ENCODE assay signal across 8 cellular contexts in the genomic region with DNA sequence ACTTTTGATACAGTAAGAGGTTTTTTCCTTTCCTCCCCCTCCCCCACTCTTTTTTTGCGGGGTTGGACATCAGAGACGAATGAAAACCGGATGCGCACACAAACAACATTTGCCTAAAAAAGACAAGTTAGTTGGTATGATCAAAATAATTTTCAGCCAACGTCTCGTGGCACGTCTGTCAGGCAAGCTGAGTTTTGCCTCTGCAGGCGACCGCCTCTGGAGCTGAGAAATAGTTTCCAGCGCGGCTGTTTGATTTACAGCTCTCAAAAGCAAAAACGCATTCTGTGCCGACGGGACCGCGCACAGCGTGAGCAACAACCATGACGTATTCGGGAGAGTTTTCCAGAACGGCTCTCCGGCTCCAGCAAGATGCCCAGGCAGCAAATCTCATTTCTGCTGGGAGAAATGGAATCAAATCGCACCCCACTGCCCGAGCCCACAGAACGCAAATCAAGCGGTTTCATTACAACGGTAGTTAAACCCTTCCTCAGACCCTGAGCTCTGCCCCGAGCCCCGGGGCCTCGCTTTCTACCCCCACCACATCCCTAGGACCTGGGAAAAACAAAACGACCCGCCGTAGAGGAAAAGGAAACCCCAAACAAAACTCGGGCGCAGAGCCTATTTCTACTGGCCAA. TPM values are rescaled to one million over a fixed set of nuclear protein-coding genes. Genes with fewer than 3 reads are reported as not detected.
DNase-seq lines count a peak whose midpoint lies in the region; ATAC-seq, FAIRE-seq and TF ChIP-seq lines count a peak whose summit lies in the region.

No MANE protein-coding gene starts in this region.

- H3K9me3 ChIP-seq in OCI-LY3 (ENCODE audit: insufficient read depth, low read length): no peaks in the 10 kb centered on the region
- no peaks in the 10 kb centered on the region for H3K9me3 ChIP-seq in pancreas
- H3K9me3 ChIP-seq in tibial nerve: no peaks in the 10 kb centered on the region

- no peaks in the 10 kb centered on the region for H4K20me1 ChIP-seq in OCI-LY3 (ENCODE audit: insufficient read depth, low read length)

- H3K27me3 ChIP-seq in OCI-LY3 (ENCODE audit: low read depth, low read length) (no peaks in the 10 kb centered on the region), pancreas (no peaks in the 10 kb centered on the region), tibial nerve (no peaks in the 10 kb centered on the region)

- peak in 1 of 2 donors; percentile 6 for TF ChIP-seq EP300 in tibial nerve (IDR thresholded peaks at IDR 0.05)

- intact Hi-C loops in Right ventricle myocardium inferior (cut with DNase I) (loop anchor here (1.0 to 5.0 kb wide), 4 partner anchors 14 to 375 kb away; no protein-coding TSS in a partner anchor), pancreas (cut with DNase I) (no loop called here)

- H3K36me3 ChIP-seq in OCI-LY3 (replicated peaks; ENCODE audit: low read depth, low read length): no peaks in the 10 kb centered on the region
- H3K36me3 ChIP-seq in pancreas: no peaks in the 10 kb centered on the region
- no peaks in the 10 kb centered on the region for H3K36me3 ChIP-seq in tibial nerve

- H3K4me3 ChIP-seq in OCI-LY3 (ENCODE audit: low read length) (peak overlapping the region; percentile 88), pancreas (peak overlapping the region; percentile 26 to 53 (median 40)), tibial nerve (peak overlapping the region; percentile 57 to 67 (median 64))

- TF ChIP-seq CTCF in OCI-LY3 (IDR thresholded peaks at IDR 0.05; ENCODE audit: low read depth, low read length): no peak
- TF ChIP-seq CTCF in pancreas (IDR thresholded peaks at IDR 0.05): no peak
- no peak for TF ChIP-seq CTCF in tibial nerve (IDR thresholded peaks at IDR 0.05)

- peak overlapping the region; percentile 93 for H3K9ac ChIP-seq in OCI-LY3 (ENCODE audit: low read length)

- FAIRE-seq in pancreas (lab: Jason Lieb, UNC): no peak

- WGBS in pancreas, 2 donors: 0 to 1% methylated on average over 32 to 34 of the region's 34 CpGs
- WGBS in tibial nerve, 2 donors: 0 to 1% methylated on average over 33 to 34 of the region's 34 CpGs

- TF ChIP-seq POLR2A in tibial nerve (IDR thresholded peaks at IDR 0.05): no peak

- no peaks in the 10 kb centered on the region for H3K79me2 ChIP-seq in OCI-LY3 (ENCODE audit: low read length)

- peak; percentile 55 for DNase-seq in activated CD8-positive, alpha-beta memory T cell treated with anti-CD3 and anti-CD28 coated beads for 1 hour (ENCODE audit: extremely low read depth in 1 of 2, low read depth in 1 of 2)
- DNase-seq in activated CD8-positive, alpha-beta memory T cell treated with anti-CD3 and anti-CD28 coated beads for 24 hours: no peak
- peak; percentile 78 for DNase-seq in activated naive CD4-positive, alpha-beta T cell treated with Interleukin-2 at 50 U/mL for 16 hours
- DNase-seq in Right ventricle myocardium inferior (ENCODE audit: missing footprints) (peak; percentile 81), pancreas (peak; percentile 59 to 79 (median 71)), tibial nerve (ENCODE audit: low spot score in 2 of 2) (peak; percentile 59 to 61)

- H2AFZ ChIP-seq in OCI-LY3 (ENCODE audit: low read depth, low read length): peak overlapping the region; percentile 94

- ATAC-seq in HG03342 (IDR thresholded peaks at IDR 0.05; ENCODE audit: unreplicated experiment): peak; percentile 18
- ATAC-seq in Right ventricle myocardium inferior: peak; percentile 35
- peak; percentile 39 to 66 (median 52) for ATAC-seq in pancreas

- H3K4me2 ChIP-seq in OCI-LY3 (ENCODE audit: low read length): peak overlapping the region; percentile 91

- H3K27ac ChIP-seq in OCI-LY3 (ENCODE audit: low read length) (peak overlapping the region; percentile 75), pancreas (peak overlapping the region; percentile 97 to 99 (median 99)), tibial nerve (peak overlapping the region; percentile 97 to 100 (median 98))

- peaks cover 17% of the 10 kb centered on the region for H3K4me1 ChIP-seq in OCI-LY3 (ENCODE audit: low read length)
- peaks cover 0 to 24% (median 13%) of the 10 kb centered on the region in 3 donors for H3K4me1 ChIP-seq in pancreas
- H3K4me1 ChIP-seq in tibial nerve: peaks cover 0 to 35% (median 11%) of the 10 kb centered on the region in 4 donors

RNA-seq across cellular contexts. Expression of gene CALM1, which starts 14.2 kb away (rescaled TPM):
- 638 TPM for total RNA-seq in Right ventricle myocardium inferior
- total RNA-seq in pancreas: 100 to 1,000 TPM; 104 to 181 (median 141) TPM
- polyA plus RNA-seq in pancreas: 100 to 1,000 TPM; 116 to 181 TPM
- total RNA-seq in tibial nerve: 100 to 1,000 TPM; 117 to 209 (median 165) TPM

RNA-seq across cellular contexts. Expression of gene NRDE2, which starts 50.9 kb away (rescaled TPM):
- total RNA-seq in Right ventricle myocardium inferior: 11.2 TPM
- 10 to 100 TPM in 1 of 6 donors, 1 to 10 TPM in 5; 7.0 to 12.7 (median 8.6) TPM for total RNA-seq in pancreas
- 10 to 100 TPM; 10.4 to 12.5 TPM for polyA plus RNA-seq in pancreas
- total RNA-seq in tibial nerve: 10 to 100 TPM; 15.7 to 18.9 (median 17.2) TPM
